ENCODE assay signal across 8 cellular contexts in genomic region chr2:64989126-64989981, GRCh38. TPM values are rescaled to one million over a fixed set of nuclear protein-coding genes. Genes with fewer than 3 reads are reported as not detected.
DNase-seq lines count a peak whose midpoint lies in the region; ATAC-seq and TF ChIP-seq lines count a peak whose summit lies in the region.

Gene SLC1A4, plus strand, starts transcription at chr2:64989399. Its CDS starts 245 bp downstream, at chr2:64989644.

- WGBS in mammary epithelial cell (ENCODE audit: low coverage, missing lambda C conversion rate): 4% methylated on average over 31 of the region's 109 CpGs

- peak within 1 kb of the TSS; percentile 98 for H3K4me2 ChIP-seq in mammary epithelial cell (ENCODE audit: insufficient read depth, low read depth, low read length)

- DNase-seq in A172 (ENCODE audit: low spot score) (peak; percentile 76), NCI-H2171 (lab: John Stamatoyannopoulos, UW) (peak; percentile 90), mammary epithelial cell (peak; percentile 81), inferior parietal cortex (ENCODE audit: extremely low spot score) (peak; percentile 88)
- DNase-seq in stimulated activated CD4-positive, alpha-beta T cell treated with anti-CD3 and anti-CD28 coated beads, Interleukin-12 subunit alpha, Interleukin-12 subunit beta, amount 100 ng/mL, for 24 hours (ENCODE audit: low read depth in 2 of 2): peak; percentile 52 to 81

- H3K4me1 ChIP-seq in mammary epithelial cell (ENCODE audit: insufficient read depth, low read length): peaks cover 19% of the 10 kb centered on the region

- no peaks in the 10 kb centered on the region for H3K36me3 ChIP-seq in mammary epithelial cell (ENCODE audit: insufficient read depth, low read length)

- BruUV-seq in mammary epithelial cell (replicated peaks; lab: Mats Ljungman, UMichigan): TSS peak; percentile 24

- CTCF ChIA-PET in mammary epithelial cell (lab: Charles Lee; ENCODE audit: low non-redundant PET): interaction anchor here (0.5 kb wide), 1 partner anchor 10 kb away, joined by 3 read pairs; no protein-coding TSS in a partner anchor

- H3K9ac ChIP-seq in mammary epithelial cell (ENCODE audit: insufficient read depth, low read length): peak within 1 kb of the TSS; percentile 67

- ATAC-seq in GM18867 (IDR thresholded peaks at IDR 0.05; ENCODE audit: unreplicated experiment) (peak; percentile 79), HG03097 (IDR thresholded peaks at IDR 0.05; ENCODE audit: low FRiP score, unreplicated experiment) (peak; percentile 49)

- TF ChIP-seq CTCF in WI38 (IDR thresholded peaks at IDR 0.05; ENCODE audit: low read depth, low read length) (no peak), mammary epithelial cell (conservative IDR thresholded peaks at IDR 0.05 in 1 of 2, IDR thresholded peaks at IDR 0.05 in 1 of 2; ENCODE audit: extremely low read depth in 1 of 2, insufficient read depth in 1 of 2, low read depth in 1 of 2, low read length in 2 of 2) (no peak)

- H4K20me1 ChIP-seq in mammary epithelial cell (ENCODE audit: insufficient read depth, low read length): no peaks in the 10 kb centered on the region

- H3K79me2 ChIP-seq in mammary epithelial cell (ENCODE audit: insufficient read depth, low read length): no peaks in the 10 kb centered on the region

- H3K4me3 ChIP-seq in WI38 (ENCODE audit: low read depth, low read length) (peak within 1 kb of the TSS; percentile 75), mammary epithelial cell (replicated peaks in 1 of 3; ENCODE audit: insufficient read depth in 1 of 3, low read depth in 2 of 3, low read length in 3 of 3) (peak within 1 kb of the TSS; percentile 59 to 69 (median 63))

- in situ Hi-C loops in mammary epithelial cell (cut with MboI; ENCODE audit: low sequenced_read_pairs in 2 of 2): no loop called here

- no peaks in the 10 kb centered on the region for H3K27me3 ChIP-seq in mammary epithelial cell (ENCODE audit: insufficient read depth, low read length)

- H3K27ac ChIP-seq in mammary epithelial cell (ENCODE audit: insufficient read depth, low read depth, low read length): peak within 1 kb of the TSS; percentile 40

- no peaks in the 10 kb centered on the region for H3K9me3 ChIP-seq in mammary epithelial cell (replicated peaks; ENCODE audit: insufficient read depth, low read length)

- H2AFZ ChIP-seq in mammary epithelial cell (ENCODE audit: low read depth, low read length): peak within 1 kb of the TSS; percentile 96

- intact Hi-C loops in mammary epithelial cell (cut with micrococcal nuclease): loop anchor here (1.0 to 5.0 kb wide), 6 partner anchors 14 to 157 kb away; partner anchors contain the start of gene RAB1A

- dilution Hi-C loops in mammary epithelial cell (cut with HindIII; ENCODE audit: low sequenced_read_pairs): no loop called here

RNA-seq across cellular contexts. Expression of gene SLC1A4, which starts in this region (rescaled TPM):
- total RNA-seq in A172 (2014; rRNA removed; shearing (Covaris generic)): 9.8 and 10.9 TPM in 2 replicates
- total RNA-seq in mammary epithelial cell: 10 to 100 TPM; 29.0 to 41.8 TPM
- polyA plus RNA-seq in mammary epithelial cell: 7.0 TPM
- 18.3 TPM for polyA minus RNA-seq in mammary epithelial cell

Comparison
In these comparisons a context has a peak if more than half of its experiments do, and no peak if none do; other contexts are left out.
1. Peak in every context shown above with its lines: DNase-seq, ATAC-seq, H3K4me3 ChIP-seq and H3K27ac ChIP-seq.